In genomic region chrX:9447906-9448305, GRCh38 we compare ENCODE assay signal across 27 cellular contexts.
"Had no signal": no experiment of that assay in that cellular context is flagged by ENCODE, and none has a peak within 500 bp of the region (broad histone marks: within the 10 kb centered on the region; RNA-seq: fewer than 3 reads in every experiment).

No MANE protein-coding gene starts in this region.

- H3K27ac Mint-ChIP-seq: activated CD8-positive, alpha-beta T cell treated with anti-CD3 and anti-CD28 coated beads, Interleukin-2, amount 10 ng/mL, durations not matched to agents 7 days and 5 days; activated naive CD4-positive, alpha-beta T cell treated with anti-CD3 and anti-CD28 coated beads, Interleukin-2, amount 50 U/mL, for 24 hours had no signal

- H3K27me3 Mint-ChIP-seq: activated naive CD4-positive, alpha-beta T cell treated with anti-CD3 and anti-CD28 coated beads, Interleukin-2, amount 50 U/mL, for 24 hours; central memory CD8-positive, alpha-beta T cell had no signal

- H3K4me2 ChIP-seq: KMS-11, SK-N-SH had no signal

- H3K27me3 ChIP-seq: body of pancreas, Peyer's patch, SJCRH30 had no signal

- ATAC-seq: activated CD4-positive, CD25-positive, alpha-beta regulatory T cell treated with anti-CD3 and anti-CD28 coated beads, Interleukin-2, amount 50 U/mL, for 24 hours; activated CD8-positive, alpha-beta T cell treated with anti-CD3 and anti-CD28 coated beads, Interleukin-2, amount 10 ng/mL, durations not matched to agents 7 days and 5 days; body of pancreas had no signal

- H3K4me3 Mint-ChIP-seq: activated CD8-positive, alpha-beta T cell treated with anti-CD3 and anti-CD28 coated beads, Interleukin-2, amount 10 ng/mL, durations not matched to agents 7 days and 5 days; activated naive CD4-positive, alpha-beta T cell treated with anti-CD3 and anti-CD28 coated beads, Interleukin-2, amount 50 U/mL, for 24 hours; central memory CD8-positive, alpha-beta T cell had no signal

- H3K9me3 ChIP-seq: body of pancreas, Peyer's patch, SJCRH30, SK-N-SH had no signal

- H3K4me3 ChIP-seq: body of pancreas, Peyer's patch, SJCRH30 had no signal

- H3K9me3 Mint-ChIP-seq: activated naive CD4-positive, alpha-beta T cell treated with anti-CD3 and anti-CD28 coated beads, Interleukin-2, amount 50 U/mL, for 24 hours; central memory CD8-positive, alpha-beta T cell had no signal

- H3K9ac ChIP-seq: KMS-11, SK-N-SH had no signal

- H3K36me3 Mint-ChIP-seq: activated naive CD4-positive, alpha-beta T cell treated with anti-CD3 and anti-CD28 coated beads, Interleukin-2, amount 50 U/mL, for 24 hours had no signal

- H3K36me3 ChIP-seq: Peyer's patch, SJCRH30 had no signal

- H3K27ac ChIP-seq: body of pancreas, KMS-11, Peyer's patch, RWPE1, SJCRH30, VCaP had no signal

- DNase-seq: activated CD4-positive, alpha-beta T cell treated with anti-CD3 and anti-CD28 coated beads for 48 hours; activated CD4-positive, alpha-beta T cell treated with anti-CD3 and anti-CD28 coated beads, Interleukin-2, amount 50 U/mL, for 4 hours; activated CD8-positive, alpha-beta memory T cell treated with anti-CD3 and anti-CD28 coated beads, Interleukin-2, amount 50 U/mL, for 48 hours; activated CD8-positive, alpha-beta T cell treated with anti-CD3 and anti-CD28 coated beads, Interleukin-2, amount 10 ng/mL, durations not matched to agents 7 days and 5 days; activated naive CD4-positive, alpha-beta T cell; activated T-cell treated with anti-CD3 and anti-CD28 coated beads, Interleukin-2, amount 50 U/mL, for 1 hour; aorta; body of pancreas; NCI-H1092 treated with DMSO at 0.1 percent for 48 hours; NCI-H1417 treated with DMSO at 0.1 percent for 48 hours; NCI-H1694 treated with DMSO at 0.1 percent for 48 hours; NCI-H2029 treated with DMSO at 0.1 percent for 48 hours; NCI-H345; NCI-H510A; NCI-H69; NK-92 treated with Interleukin-12 subunit alpha and Interleukin-12 subunit beta, amount 100 ng/mL, for 24 hours; Peyer's patch; Right ventricle myocardium superior; SJCRH30; SK-N-SH; T-helper 1 cell had no signal

- H3K4me1 Mint-ChIP-seq: activated naive CD4-positive, alpha-beta T cell treated with anti-CD3 and anti-CD28 coated beads, Interleukin-2, amount 50 U/mL, for 24 hours had no signal

- H3K4me1 ChIP-seq: body of pancreas, Peyer's patch had no signal
